Comparison of ENCODE assay signal across 1 cellular context in genomic region chr5:96440185-96440538, GRCh38.
TF ChIP-seq lines count a peak whose summit lies in the region.

No MANE protein-coding gene starts in this region.

TF ChIP-seq in GM12878, 131 proteins besides CTCF, POLR2A, EP300 and RAD21 (continued from another document):
- TF ChIP-seq NR2C2 (IDR thresholded peaks at IDR 0.05; ENCODE audit: borderline replicate concordance, control insufficient read depth, insufficient read length, low read depth), result no peak
- no peak for TF ChIP-seq WRNIP1 (IDR thresholded peaks at IDR 0.05; ENCODE audit: borderline replicate concordance, low read depth, low read length)
